ENCODE assay signal across 8 cellular contexts in the genomic region with DNA sequence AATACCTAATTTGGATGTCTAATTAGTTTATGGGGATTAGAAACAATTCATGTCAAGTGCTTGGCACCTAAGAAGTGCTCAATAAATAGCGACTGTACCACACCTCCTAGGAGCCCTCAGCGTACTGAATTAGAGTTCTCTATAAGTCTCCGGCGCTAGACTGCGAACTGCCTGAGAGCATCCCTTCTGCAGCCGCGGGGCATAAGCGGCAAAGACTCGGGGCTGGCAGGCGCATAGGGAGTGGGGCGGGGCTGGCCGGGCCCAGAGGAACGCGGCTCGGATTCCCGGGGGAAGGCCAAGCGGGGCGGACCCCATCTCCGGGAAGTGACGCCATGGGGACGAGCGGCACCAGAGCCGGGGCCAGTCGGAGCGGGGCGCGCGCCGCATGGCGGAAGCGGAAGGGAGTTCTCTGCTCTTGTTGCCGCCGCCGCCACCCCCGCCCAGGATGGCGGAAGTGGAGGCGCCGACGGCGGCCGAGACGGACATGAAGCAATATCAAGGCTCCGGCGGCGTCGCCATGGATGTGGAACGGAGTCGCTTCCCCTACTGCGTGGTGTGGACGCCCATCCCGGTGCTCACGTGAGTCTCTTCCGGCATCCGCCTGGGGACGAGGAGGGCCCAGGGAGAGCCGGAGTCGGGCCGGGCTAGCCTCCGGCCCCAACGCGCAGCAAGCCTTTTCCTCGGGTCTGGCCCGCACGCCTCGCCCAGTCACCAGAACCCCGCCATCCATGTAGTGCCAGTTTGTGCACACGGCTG. TPM values are rescaled to one million over a fixed set of nuclear protein-coding genes. Genes with fewer than 3 reads are reported as not detected.
A peak's percentile ranks its signal among the peaks of the same experiment; 100 is the strongest.
DNase-seq lines count a peak whose midpoint lies in the region; ATAC-seq, FAIRE-seq and TF ChIP-seq lines count a peak whose summit lies in the region.

A gene with protein sequence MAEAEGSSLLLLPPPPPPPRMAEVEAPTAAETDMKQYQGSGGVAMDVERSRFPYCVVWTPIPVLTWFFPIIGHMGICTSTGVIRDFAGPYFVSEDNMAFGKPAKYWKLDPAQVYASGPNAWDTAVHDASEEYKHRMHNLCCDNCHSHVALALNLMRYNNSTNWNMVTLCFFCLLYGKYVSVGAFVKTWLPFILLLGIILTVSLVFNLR (plus strand): TSS at position 351 of the 756 bp plus-strand sequence. CDS start 35 bp downstream, at position 386.

- peak within 1 kb of the TSS; percentile 87 for H3K4me3 Mint-ChIP-seq in Caco-2 (ENCODE audit: unreplicated experiment)

- peak; percentile 72 for FAIRE-seq in HTR-8/SVneo (lab: Jason Lieb, UNC)

- ATAC-seq in GM21381 (IDR thresholded peaks at IDR 0.05; ENCODE audit: unreplicated experiment): peak; percentile 93

- POLR2A ChIA-PET in Caco-2 (lab: Charles Lee): interaction anchor here (0.6 kb wide), 1 partner anchor 81 kb away, joined by 3 read pairs; no protein-coding TSS in a partner anchor

- CTCF ChIA-PET in Caco-2 (lab: Charles Lee): no interaction called here

- no peaks in the 10 kb centered on the region for H3K9me3 Mint-ChIP-seq in Caco-2 (ENCODE audit: unreplicated experiment)

- DNase-seq in Caco-2 (peak; percentile 94 to 96), HTR-8/SVneo (ENCODE audit: insufficient read length, low spot score) (peak; percentile 91), NOMO-1 treated with DMSO at 0.1 percent for 48 hours (lab: John Stamatoyannopoulos, UW; ENCODE audit: unreplicated experiment) (peak; percentile 98), medulla oblongata (ENCODE audit: extremely low spot score) (peak; percentile 98)
- DNase-seq in activated CD8-positive, alpha-beta memory T cell treated with anti-CD3 and anti-CD28 coated beads for 4 hours (ENCODE audit: low read depth in 2 of 2): peak; percentile 95
- peak; percentile 94 to 96 (median 94) for DNase-seq in effector memory CD4-positive, alpha-beta T cell
- DNase-seq in stimulated activated CD4-positive, alpha-beta T cell treated with anti-CD3 and anti-CD28 coated beads, TNF-alpha, amount 100 ng/mL, for 48 hours (ENCODE audit: low read depth in 3 of 3): peak; percentile 94 to 97 (median 95)

- peak within 1 kb of the TSS; percentile 91 for H3K27ac ChIP-seq in effector memory CD4-positive, alpha-beta T cell (ENCODE audit: insufficient read depth, low read length, poor library complexity, severe bottlenecking)

- intact Hi-C loops in Caco-2 (cut with micrococcal nuclease; ENCODE audit: unreplicated experiment): no loop called here

- H3K36me3 Mint-ChIP-seq in Caco-2 (ENCODE audit: insufficient read depth, unreplicated experiment): no peaks in the 10 kb centered on the region

- H3K4me3 ChIP-seq in Caco-2 (ENCODE audit: low read depth, low read length): peak within 1 kb of the TSS; percentile 65
- peak within 1 kb of the TSS; percentile 93 for H3K4me3 ChIP-seq in effector memory CD4-positive, alpha-beta T cell (ENCODE audit: insufficient read depth, low read depth, low read length, poor library complexity, severe bottlenecking)

- no TSS peak for BruUV-seq in Caco-2 (replicated peaks; lab: Mats Ljungman, UMichigan)

- no peaks in the 10 kb centered on the region for H3K4me1 Mint-ChIP-seq in Caco-2 (ENCODE audit: low read depth, unreplicated experiment)

- H3K27me3 Mint-ChIP-seq in Caco-2 (ENCODE audit: insufficient read depth, unreplicated experiment): no peaks in the 10 kb centered on the region

- peak within 1 kb of the TSS; percentile 87 for H3K27ac Mint-ChIP-seq in Caco-2 (ENCODE audit: unreplicated experiment)

- no peaks in the 10 kb centered on the region for H3K9me3 ChIP-seq in Caco-2
- H3K9me3 ChIP-seq in effector memory CD4-positive, alpha-beta T cell (ENCODE audit: control insufficient read depth, low read length): no peaks in the 10 kb centered on the region

- no peak for TF ChIP-seq CTCF in Caco-2 (IDR thresholded peaks at IDR 0.05; ENCODE audit: insufficient read depth in 1 of 2, low read depth in 1 of 2, low read length in 1 of 2, severe bottlenecking in 1 of 2, unreplicated experiment in 1 of 2)

- H3K27me3 ChIP-seq in Caco-2 (replicated peaks; ENCODE audit: control insufficient read depth, insufficient read depth, low read length): no peaks in the 10 kb centered on the region
- H3K27me3 ChIP-seq in effector memory CD4-positive, alpha-beta T cell (replicated peaks; ENCODE audit: control insufficient read depth, insufficient read depth, low read length, poor library complexity, severe bottlenecking): peaks cover 8% of the 10 kb centered on the region

- no peaks in the 10 kb centered on the region for H3K4me1 ChIP-seq in Caco-2
- peaks cover 17% of the 10 kb centered on the region for H3K4me1 ChIP-seq in effector memory CD4-positive, alpha-beta T cell (ENCODE audit: control insufficient read depth, insufficient read depth, low read length, poor library complexity, severe bottlenecking)

- H3K36me3 ChIP-seq in Caco-2 (ENCODE audit: control insufficient read depth, insufficient read depth, low read length): no peaks in the 10 kb centered on the region
- H3K36me3 ChIP-seq in effector memory CD4-positive, alpha-beta T cell (ENCODE audit: control insufficient read depth, insufficient read depth, low read length): peaks cover 16% of the 10 kb centered on the region

RNA-seq across cellular contexts. Expression of the gene that starts here (rescaled TPM):
- 26.7 and 32.3 TPM in 2 replicates for total RNA-seq in Caco-2 (2022)

Comparison
In these comparisons a context has a peak if more than half of its experiments do, and no peak if none do; other contexts are left out.
1. Peak in every context shown above with its lines: DNase-seq, ATAC-seq, H3K4me3 ChIP-seq and H3K27ac ChIP-seq.